In the genomic region with DNA sequence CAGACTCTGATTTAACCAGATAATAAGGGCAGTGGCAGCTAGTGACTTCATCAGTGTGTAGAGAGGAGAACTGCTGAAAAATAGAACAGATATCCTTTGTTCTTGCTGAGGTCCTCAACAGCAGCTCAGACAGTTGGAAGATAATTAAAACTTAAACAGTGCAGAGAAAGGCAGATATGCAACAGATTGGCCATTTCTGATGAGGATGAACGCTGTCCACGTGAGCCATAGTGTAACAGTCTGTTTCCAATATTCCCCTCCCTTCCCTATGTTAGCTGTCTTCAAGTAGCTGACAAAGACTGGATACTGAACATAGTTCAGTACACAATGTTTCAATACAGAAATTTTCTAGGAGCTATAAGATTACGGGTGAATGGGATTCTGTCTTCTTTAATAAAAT, we compare ENCODE assay signal across 22 cellular contexts.
DNase-seq lines count a peak whose midpoint lies in the region; ATAC-seq, FAIRE-seq and TF ChIP-seq lines count a peak whose summit lies in the region.
"Had no signal": no experiment of that assay in that cellular context is flagged by ENCODE, and none has a peak within 500 bp of the region (broad histone marks: within the 10 kb centered on the region; RNA-seq: fewer than 3 reads in every experiment).

No MANE protein-coding gene starts in this region.

- H3K4me2 ChIP-seq in astrocyte (ENCODE audit: low read length): no peak overlapping the region

- H2AFZ ChIP-seq in astrocyte (ENCODE audit: low read depth, low read length): no peak overlapping the region

- ATAC-seq in HG02840 (IDR thresholded peaks at IDR 0.05; ENCODE audit: low FRiP score, unreplicated experiment): no peak
- no peak for ATAC-seq in GM18511 (IDR thresholded peaks at IDR 0.05; ENCODE audit: unreplicated experiment)

- no peak for FAIRE-seq in astrocyte (lab: Jason Lieb, UNC)
- FAIRE-seq: A204.1, D721Med, G401.6, GM12892, GM19239, H1 had no signal

- H3K9me3 ChIP-seq in astrocyte (ENCODE audit: insufficient read depth, low read depth, low read length): no peaks in the 10 kb centered on the region
- H3K9me3 ChIP-seq in ascending aorta: no peaks in the 10 kb centered on the region
- H3K9me3 ChIP-seq: BE2C, HAP-1 had no signal

- no peak for TF ChIP-seq POLR2A in erythroblast (IDR thresholded peaks at IDR 0.05; ENCODE audit: low read length)

- no peaks in the 10 kb centered on the region for H3K36me3 Mint-ChIP-seq in astrocyte (ENCODE audit: low read depth, unreplicated experiment)

- DNase-seq in COLO829 (ENCODE audit: low spot score) (peak; percentile 79), astrocyte (ENCODE audit: low read depth) (no peak), pons (ENCODE audit: low spot score) (peak; percentile 49), erythroblast (lab: John Stamatoyannopoulos, UW) (no peak), ascending aorta (ENCODE audit: low spot score in 2 of 2) (no peak)
- DNase-seq: BE2C; CD4-positive, alpha-beta memory T cell; COR-L47; DMS153; DMS79 treated with DMSO at 0.1 percent for 48 hours; EL had no signal

- H3K36me3 ChIP-seq in astrocyte (ENCODE audit: insufficient read depth, low read length): no peaks in the 10 kb centered on the region
- no peaks in the 10 kb centered on the region for H3K36me3 ChIP-seq in ascending aorta
- H3K36me3 ChIP-seq: BE2C, HAP-1 had no signal

- no peaks in the 10 kb centered on the region for H3K79me2 ChIP-seq in astrocyte (ENCODE audit: insufficient read depth, low read length)

- H3K27me3 Mint-ChIP-seq in astrocyte (ENCODE audit: low read depth, unreplicated experiment): no peaks in the 10 kb centered on the region
- H3K27me3 Mint-ChIP-seq: CD4-positive, alpha-beta memory T cell had no signal

- H3K27me3 ChIP-seq in astrocyte (ENCODE audit: insufficient read depth, low read length) (no peaks in the 10 kb centered on the region), ascending aorta (no peaks in the 10 kb centered on the region)
- H3K27me3 ChIP-seq: BE2C had no signal

- H3K4me3 Mint-ChIP-seq in astrocyte (ENCODE audit: unreplicated experiment): no peak overlapping the region
- H3K4me3 Mint-ChIP-seq: CD4-positive, alpha-beta memory T cell had no signal

- no peak for TF ChIP-seq CTCF in astrocyte (IDR thresholded peaks at IDR 0.05; ENCODE audit: insufficient read depth, low read depth, low read length)
- TF ChIP-seq CTCF in ascending aorta (IDR thresholded peaks at IDR 0.05): no peak

- peak overlapping the region; percentile 50 for H3K27ac Mint-ChIP-seq in astrocyte (ENCODE audit: unreplicated experiment)

- H3K4me1 Mint-ChIP-seq in astrocyte (ENCODE audit: low read depth, unreplicated experiment): peaks cover 62% of the 10 kb centered on the region

- H3K9ac ChIP-seq in astrocyte (ENCODE audit: low read length): no peak overlapping the region

- H3K9me3 Mint-ChIP-seq in astrocyte (ENCODE audit: unreplicated experiment): no peaks in the 10 kb centered on the region
- H3K9me3 Mint-ChIP-seq: CD4-positive, alpha-beta memory T cell had no signal

- H3K4me3 ChIP-seq in astrocyte (ENCODE audit: insufficient read depth, low read depth, low read length) (no peak overlapping the region), ascending aorta (no peak overlapping the region)
- H3K4me3 ChIP-seq: HAP-1 had no signal

- no peaks in the 10 kb centered on the region for H4K20me1 ChIP-seq in astrocyte (ENCODE audit: insufficient read depth, low read length)

- H3K4me1 ChIP-seq in astrocyte (ENCODE audit: insufficient read depth, low read length) (peaks cover 41% of the 10 kb centered on the region), ascending aorta (peaks cover 0 to 7% of the 10 kb centered on the region in 2 donors)
- H3K4me1 ChIP-seq: HAP-1 had no signal

- intact Hi-C loops in ascending aorta (cut with DNase I): no loop called here

- H3K27ac ChIP-seq in astrocyte (ENCODE audit: low read depth, low read length) (no peak overlapping the region), ascending aorta (no peak overlapping the region)
- H3K27ac ChIP-seq: C4-2B had no signal

TF ChIP-seq in PFSK-1, 5 proteins besides CTCF, POLR2A, EP300 and RAD21:
- TF ChIP-seq POLR2AphosphoS5 (IDR thresholded peaks at IDR 0.05; ENCODE audit: low read depth, low read length) (no peak), SIN3A (IDR thresholded peaks at IDR 0.05; ENCODE audit: borderline replicate concordance, insufficient read depth, low read length) (no peak), TAF1 (IDR thresholded peaks at IDR 0.05; ENCODE audit: borderline replicate concordance, insufficient read depth, low read length) (no peak)
- TF ChIP-seq, protein P1, sequence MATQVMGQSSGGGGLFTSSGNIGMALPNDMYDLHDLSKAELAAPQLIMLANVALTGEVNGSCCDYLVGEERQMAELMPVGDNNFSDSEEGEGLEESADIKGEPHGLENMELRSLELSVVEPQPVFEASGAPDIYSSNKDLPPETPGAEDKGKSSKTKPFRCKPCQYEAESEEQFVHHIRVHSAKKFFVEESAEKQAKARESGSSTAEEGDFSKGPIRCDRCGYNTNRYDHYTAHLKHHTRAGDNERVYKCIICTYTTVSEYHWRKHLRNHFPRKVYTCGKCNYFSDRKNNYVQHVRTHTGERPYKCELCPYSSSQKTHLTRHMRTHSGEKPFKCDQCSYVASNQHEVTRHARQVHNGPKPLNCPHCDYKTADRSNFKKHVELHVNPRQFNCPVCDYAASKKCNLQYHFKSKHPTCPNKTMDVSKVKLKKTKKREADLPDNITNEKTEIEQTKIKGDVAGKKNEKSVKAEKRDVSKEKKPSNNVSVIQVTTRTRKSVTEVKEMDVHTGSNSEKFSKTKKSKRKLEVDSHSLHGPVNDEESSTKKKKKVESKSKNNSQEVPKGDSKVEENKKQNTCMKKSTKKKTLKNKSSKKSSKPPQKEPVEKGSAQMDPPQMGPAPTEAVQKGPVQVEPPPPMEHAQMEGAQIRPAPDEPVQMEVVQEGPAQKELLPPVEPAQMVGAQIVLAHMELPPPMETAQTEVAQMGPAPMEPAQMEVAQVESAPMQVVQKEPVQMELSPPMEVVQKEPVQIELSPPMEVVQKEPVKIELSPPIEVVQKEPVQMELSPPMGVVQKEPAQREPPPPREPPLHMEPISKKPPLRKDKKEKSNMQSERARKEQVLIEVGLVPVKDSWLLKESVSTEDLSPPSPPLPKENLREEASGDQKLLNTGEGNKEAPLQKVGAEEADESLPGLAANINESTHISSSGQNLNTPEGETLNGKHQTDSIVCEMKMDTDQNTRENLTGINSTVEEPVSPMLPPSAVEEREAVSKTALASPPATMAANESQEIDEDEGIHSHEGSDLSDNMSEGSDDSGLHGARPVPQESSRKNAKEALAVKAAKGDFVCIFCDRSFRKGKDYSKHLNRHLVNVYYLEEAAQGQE (IDR thresholded peaks at IDR 0.05; ENCODE audit: insufficient read depth in 1 of 2, low read depth in 2 of 2, low read length in 2 of 2): peak; percentile 34 to 66; a peak in 2 of 4 replicates

Comparison
In these comparisons a context has a peak if more than half of its experiments do, and no peak if none do; other contexts are left out.
1. DNase-seq: peak in COLO829 (single experiment) and pons (single experiment); none in astrocyte (single experiment), erythroblast (0 of 2) and ascending aorta (0 of 2).